In genomic region chr11:69947772-69948255, GRCh38 we compare ENCODE assay signal across 1 cellular context.
TF ChIP-seq lines count a peak whose summit lies in the region.

No MANE protein-coding gene starts in this region.

TF ChIP-seq in HepG2, 621 proteins besides CTCF, POLR2A, EP300 and RAD21:
- TF ChIP-seq ZNF280D (CRISPR knock-in tag; IDR thresholded peaks at IDR 0.05) = no peak
- TF ChIP-seq YY1 (IDR thresholded peaks at IDR 0.05; ENCODE audit: insufficient read depth, insufficient replicate concordance, low read depth, low read length) = peak; percentile 23
